7 cellular contexts compared by ENCODE assay signal in genomic region chr16:10592611-10593010, GRCh38.
"Had no signal": no experiment of that assay in that cellular context is flagged by ENCODE, and none has a peak within 500 bp of the region (broad histone marks: within the 10 kb centered on the region; RNA-seq: fewer than 3 reads in every experiment).

No MANE protein-coding gene starts in this region.

- DNase-seq: GDM1, GF-D8 had no signal

- FAIRE-seq: G401.6, GM12891, GM12892, GM18507, GM19239 had no signal
